In genomic region chr6:125567407-125567806, GRCh38 we compare ENCODE assay signal across 24 cellular contexts.
"Had no signal": no experiment of that assay in that cellular context is flagged by ENCODE, and none has a peak within 500 bp of the region (broad histone marks: within the 10 kb centered on the region; RNA-seq: fewer than 3 reads in every experiment).

No MANE protein-coding gene starts in this region.

- H3K4me1 Mint-ChIP-seq: mesothelial cell of epicardium had no signal

- H3K4me3 Mint-ChIP-seq: dendritic cell treated with granulocyte-macrophage colony-stimulating factor and Interleukin-4, amounts not matched to agents 40 ng/mL and 50 ng/mL, for 4 days; effector memory CD8-positive, alpha-beta T cell; endodermal cell; mesothelial cell of epicardium had no signal

- H3K9me3 Mint-ChIP-seq: dendritic cell treated with granulocyte-macrophage colony-stimulating factor and Interleukin-4, amounts not matched to agents 40 ng/mL and 50 ng/mL, for 4 days; effector memory CD8-positive, alpha-beta T cell; endodermal cell; mesothelial cell of epicardium had no signal

- H3K27ac ChIP-seq: colonic mucosa, epithelial cell of prostate, esophagus squamous epithelium, gastrocnemius medialis, heart right ventricle, left lung, lower lobe of right lung had no signal

- DNase-seq: colonic mucosa; cortex of kidney; effector CD8-positive, alpha-beta T cell; effector memory CD8-positive, alpha-beta T cell; endodermal cell; erythroblast; esophagus squamous epithelium; foreskin fibroblast; foreskin melanocyte; gastrocnemius medialis; glutamatergic neuron; head of caudate nucleus; heart right ventricle; hippocampal formation; left cardiac atrium; left lung; left ventricle myocardium superior; lower lobe of right lung; mesenchymal stem cell; mucosa of descending colon had no signal

- H3K4me1 ChIP-seq: colonic mucosa, esophagus squamous epithelium, gastrocnemius medialis, heart right ventricle, left lung, lower lobe of right lung had no signal

- H3K9me3 ChIP-seq: colonic mucosa, esophagus squamous epithelium, gastrocnemius medialis, heart right ventricle, left lung, lower lobe of right lung, mucosa of descending colon had no signal

- H3K27me3 ChIP-seq: colonic mucosa, gastrocnemius medialis, left lung had no signal

- H3K36me3 ChIP-seq: colonic mucosa, esophagus squamous epithelium, gastrocnemius medialis, heart right ventricle, left lung, lower lobe of right lung had no signal

- H3K36me3 Mint-ChIP-seq: mesothelial cell of epicardium had no signal

- ATAC-seq: effector memory CD8-positive, alpha-beta T cell; esophagus mucosa; gastrocnemius medialis; heart right ventricle; left cardiac atrium; left lung; left ventricle myocardium superior; mucosa of descending colon had no signal

- H3K27ac Mint-ChIP-seq: dendritic cell treated with granulocyte-macrophage colony-stimulating factor and Interleukin-4, amounts not matched to agents 40 ng/mL and 50 ng/mL, for 4 days; effector memory CD8-positive, alpha-beta T cell; endodermal cell; mesothelial cell of epicardium had no signal

- H3K4me3 ChIP-seq: colonic mucosa, esophagus squamous epithelium, gastrocnemius medialis, heart right ventricle, left lung, lower lobe of right lung, mucosa of descending colon had no signal
